Comparison of ENCODE assay signal across 8 cellular contexts in the genomic region with DNA sequence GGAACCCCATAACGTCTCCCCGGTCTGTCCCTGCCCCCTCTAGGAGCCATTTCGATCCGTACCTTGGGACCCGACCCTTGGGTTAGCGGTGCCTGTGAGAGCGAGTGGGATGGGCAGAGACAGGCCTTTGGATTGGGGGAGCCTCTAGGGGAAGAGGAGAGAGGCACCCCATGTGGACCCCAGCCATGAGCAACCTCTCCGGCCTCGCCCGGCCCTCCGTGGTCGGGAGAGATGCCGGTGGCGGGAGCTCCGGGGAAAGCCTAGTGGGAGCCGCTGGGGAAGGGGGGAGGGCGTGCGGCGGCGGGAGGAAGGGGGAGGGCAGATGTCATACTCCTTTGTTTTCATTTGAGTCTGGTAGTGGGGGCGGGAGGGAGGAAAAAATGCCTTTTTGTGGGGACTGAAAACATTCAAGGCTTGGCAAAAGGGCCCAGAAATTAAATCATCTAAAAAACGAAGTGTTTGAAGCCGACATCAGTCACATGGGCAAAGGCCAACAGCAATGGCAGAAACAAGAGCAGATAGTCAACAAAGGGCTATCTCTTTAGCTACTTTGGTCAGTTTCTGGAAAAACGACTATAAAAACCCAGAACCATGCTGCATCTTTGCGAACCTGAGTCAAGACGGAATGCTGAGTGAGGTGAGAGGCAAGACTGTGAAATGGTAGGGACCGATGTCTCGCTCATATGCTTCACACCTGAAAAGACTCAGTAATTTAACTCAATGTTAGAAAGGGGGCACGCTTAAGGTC. TPM values are rescaled to one million over a fixed set of nuclear protein-coding genes. Genes with fewer than 3 reads are reported as not detected.
DNase-seq lines count a peak whose midpoint lies in the region; ATAC-seq, FAIRE-seq and TF ChIP-seq lines count a peak whose summit lies in the region.

No MANE protein-coding gene starts in this region.

- H3K9ac ChIP-seq in OCI-LY1 (ENCODE audit: low read length) (peak overlapping the region; percentile 94), trophoblast cell (ENCODE audit: low read length) (peak overlapping the region; percentile 82)

- H3K4me1 ChIP-seq in OCI-LY1 (ENCODE audit: insufficient read depth, low read length, severe bottlenecking) (peaks cover 25% of the 10 kb centered on the region), heart left ventricle (peaks cover 0 to 37% (median 18%) of the 10 kb centered on the region in 12 donors), trophoblast cell (ENCODE audit: control insufficient read depth in 1 of 2, insufficient read depth in 2 of 2, low read length in 2 of 2) (no peaks in the 10 kb centered on the region)

- no peak overlapping the region for H2BK12ac ChIP-seq in trophoblast cell (ENCODE audit: low read length)

- no peak for TF ChIP-seq POLR2A in heart left ventricle (IDR thresholded peaks at IDR 0.05)

- H4K20me1 ChIP-seq in OCI-LY1 (ENCODE audit: insufficient read depth, low read length), result no peaks in the 10 kb centered on the region

- no peaks in the 10 kb centered on the region for H3K27me3 ChIP-seq in OCI-LY1 (ENCODE audit: insufficient read depth, low read length)
- no peaks in the 10 kb centered on the region for H3K27me3 ChIP-seq in heart left ventricle
- no peaks in the 10 kb centered on the region for H3K27me3 ChIP-seq in trophoblast cell (ENCODE audit: insufficient read depth, low read length)

- H2BK5ac ChIP-seq in trophoblast cell (ENCODE audit: low read depth, low read length, poor library complexity), result peak overlapping the region; percentile 93

- H3K18ac ChIP-seq in trophoblast cell (ENCODE audit: low read length), result peak overlapping the region; percentile 98

- H4K8ac ChIP-seq in trophoblast cell (ENCODE audit: low read depth, low read length), result peak overlapping the region; percentile 94

- H3K9me2 ChIP-seq in OCI-LY1 (ENCODE audit: low read depth, low read length), result no peaks in the 10 kb centered on the region

- H3K4me3 ChIP-seq in OCI-LY1 (ENCODE audit: low read depth, low read length, poor library complexity, severe bottlenecking) (peak overlapping the region; percentile 94), heart left ventricle (peak overlapping the region; percentile 78 to 98 (median 92)), trophoblast cell (ENCODE audit: low read depth, low read length) (peak overlapping the region; percentile 85)

- peaks cover 40% of the 10 kb centered on the region for H3K36me3 ChIP-seq in OCI-LY1 (ENCODE audit: insufficient read depth, low read length)
- peaks cover 0 to 21% (median 6%) of the 10 kb centered on the region in 9 donors for H3K36me3 ChIP-seq in heart left ventricle
- peaks cover 4 to 14% of the 10 kb centered on the region in 2 experiments for H3K36me3 ChIP-seq in trophoblast cell (ENCODE audit: control insufficient read depth in 1 of 2, insufficient read depth in 2 of 2, low read length in 2 of 2)

- TF ChIP-seq CTCF in D721Med (IDR thresholded peaks at IDR 0.05; ENCODE audit: insufficient read depth, missing control alignments), result no peak
- no peak for TF ChIP-seq CTCF in OCI-LY1 (IDR thresholded peaks at IDR 0.05; ENCODE audit: low read length)
- TF ChIP-seq CTCF in heart left ventricle (IDR thresholded peaks at IDR 0.05), result no peak

- H3K27ac ChIP-seq in OCI-LY1 (ENCODE audit: low read depth, low read length, poor library complexity, severe bottlenecking) (peak overlapping the region; percentile 81), heart left ventricle (peak overlapping the region; percentile 86 to 98 (median 95)), trophoblast cell (ENCODE audit: low read depth, low read length) (peak overlapping the region; percentile 90)

- H3K9me3 ChIP-seq in OCI-LY1 (ENCODE audit: low read length) (no peaks in the 10 kb centered on the region), heart left ventricle (no peaks in the 10 kb centered on the region), trophoblast cell (ENCODE audit: insufficient read depth, low read depth, low read length) (no peaks in the 10 kb centered on the region)

- H3K14ac ChIP-seq in trophoblast cell (ENCODE audit: low read length), result peak overlapping the region; percentile 96

- no peaks in the 10 kb centered on the region for H3F3A ChIP-seq in OCI-LY1 (ENCODE audit: insufficient read depth, low read length)

- peak overlapping the region; percentile 91 for H3K4me2 ChIP-seq in OCI-LY1 (ENCODE audit: low read length)
- peak overlapping the region; percentile 55 for H3K4me2 ChIP-seq in trophoblast cell (ENCODE audit: low read length)

- ATAC-seq in GM19438 (IDR thresholded peaks at IDR 0.05; ENCODE audit: low read depth, unreplicated experiment) (peak; percentile 63), HG03521 (IDR thresholded peaks at IDR 0.05; ENCODE audit: unreplicated experiment) (peak; percentile 38), heart left ventricle (peak; percentile 78 to 92 (median 84))

- H3K79me1 ChIP-seq in trophoblast cell (ENCODE audit: low read length), result peaks cover 13% of the 10 kb centered on the region

- DNase-seq in D721Med (ENCODE audit: insufficient read length, low spot score) (peak; percentile 31), amniotic stem cell (lab: John Stamatoyannopoulos, UW) (peak; percentile 3), heart left ventricle (peak; percentile 63 to 81 (median 73)), trophoblast cell (peak; percentile 2 to 30)
- no peak for DNase-seq in central memory CD4-positive, alpha-beta T cell

- 1 to 3% (median 1%) methylated on average over 22 to 29 of the region's 29 CpGs for WGBS in heart left ventricle, 4 donors
- no CpG with 5 or more reads among the region's 29 CpGs for WGBS in trophoblast cell (ENCODE audit: extremely low coverage, insufficient coverage, insufficient read length)

- H2AFZ ChIP-seq in OCI-LY1 (ENCODE audit: low read length) (no peak overlapping the region), trophoblast cell (ENCODE audit: insufficient read depth, low read length, poor library complexity) (peak overlapping the region; percentile 77)

- peak overlapping the region; percentile 98 for H3K4ac ChIP-seq in trophoblast cell (ENCODE audit: low read depth, low read length)

- H2AK5ac ChIP-seq in trophoblast cell (ENCODE audit: low read length), result peak overlapping the region; percentile 85

- intact Hi-C loops in heart left ventricle (cut with DNase I), result loop anchor here in 2 of 10 donors (5.0 to 10.0 kb wide), 3 partner anchors 102 to 188 kb away; no protein-coding TSS in a partner anchor

- no peak overlapping the region for H3K23ac ChIP-seq in trophoblast cell (ENCODE audit: low read length)

- H3K79me2 ChIP-seq in OCI-LY1 (ENCODE audit: insufficient read depth, low read length), result peaks cover 40% of the 10 kb centered on the region
- H3K79me2 ChIP-seq in trophoblast cell (ENCODE audit: control insufficient read depth, insufficient read depth, low read length, poor library complexity), result peaks cover 11% of the 10 kb centered on the region

- no peak for FAIRE-seq in D721Med (lab: Jason Lieb, UNC)

- peak overlapping the region; percentile 92 for H2BK120ac ChIP-seq in trophoblast cell (ENCODE audit: insufficient read depth, low read length, poor library complexity)

- peak overlapping the region; percentile 96 for H4K91ac ChIP-seq in trophoblast cell (ENCODE audit: low read depth, low read length)

- H4K12ac ChIP-seq in trophoblast cell (ENCODE audit: low read depth, low read length), result peak overlapping the region; percentile 95

RNA-seq across cellular contexts. Expression of gene PTBP2, which starts 0.8 kb away (rescaled TPM):
- 10 to 100 TPM in 8 of 9 donors, 1 to 10 TPM in 1; 9.7 to 17.6 (median 13.4) TPM for total RNA-seq in heart left ventricle
- polyA plus RNA-seq in heart left ventricle, result 1 to 10 TPM; 6.9 to 9.4 TPM
- polyA plus RNA-seq in trophoblast cell (2013), result 12.4 and 13.0 TPM in 2 replicates
